Comparison of ENCODE assay signal across 12 cellular contexts in genomic region chr16:67716097-67716496, GRCh38.
"Had no signal": no experiment of that assay in that cellular context is flagged by ENCODE, and none has a peak within 500 bp of the region (broad histone marks: within the 10 kb centered on the region; RNA-seq: fewer than 3 reads in every experiment).

No MANE protein-coding gene starts in this region.

- H3K27me3 ChIP-seq: esophagus squamous epithelium, stomach had no signal

- H3K27ac Mint-ChIP-seq: activated CD4-positive, alpha-beta memory T cell treated with anti-CD3 and anti-CD28 coated beads, Interleukin-2, amount 10 ng/mL, durations not matched to agents 7 days and 5 days; activated CD4-positive, alpha-beta T cell treated with anti-CD3 and anti-CD28 coated beads for 36 hours; activated naive CD8-positive, alpha-beta T cell treated with anti-CD3 and anti-CD28 coated beads for 36 hours; memory B cell; natural killer cell treated with Interleukin-12 subunit alpha and Interleukin-12 subunit beta and Interleukin-15 and Interleukin-18, amount 100 ng/mL, for 72 hours had no signal

- H3K27ac ChIP-seq: esophagus squamous epithelium, stomach, thoracic aorta had no signal

- H3K36me3 ChIP-seq: stomach, thoracic aorta had no signal

- H3K4me3 Mint-ChIP-seq: activated CD4-positive, alpha-beta memory T cell treated with anti-CD3 and anti-CD28 coated beads, Interleukin-2, amount 10 ng/mL, durations not matched to agents 7 days and 5 days; activated CD4-positive, alpha-beta T cell treated with anti-CD3 and anti-CD28 coated beads for 36 hours; activated naive CD8-positive, alpha-beta T cell treated with anti-CD3 and anti-CD28 coated beads for 36 hours; memory B cell; natural killer cell treated with Interleukin-12 subunit alpha and Interleukin-12 subunit beta and Interleukin-15 and Interleukin-18, amount 100 ng/mL, for 72 hours had no signal

- H3K9me3 Mint-ChIP-seq: activated CD4-positive, alpha-beta memory T cell treated with anti-CD3 and anti-CD28 coated beads, Interleukin-2, amount 10 ng/mL, durations not matched to agents 7 days and 5 days; activated naive CD8-positive, alpha-beta T cell treated with anti-CD3 and anti-CD28 coated beads for 36 hours; memory B cell; natural killer cell treated with Interleukin-12 subunit alpha and Interleukin-12 subunit beta and Interleukin-15 and Interleukin-18, amount 100 ng/mL, for 72 hours had no signal

- H3K9me3 ChIP-seq: esophagus squamous epithelium, stomach, thoracic aorta had no signal

- H3K36me3 Mint-ChIP-seq: activated naive CD8-positive, alpha-beta T cell treated with anti-CD3 and anti-CD28 coated beads for 36 hours; natural killer cell treated with Interleukin-12 subunit alpha and Interleukin-12 subunit beta and Interleukin-15 and Interleukin-18, amount 100 ng/mL, for 72 hours had no signal

- H3K4me3 ChIP-seq: esophagus squamous epithelium, stomach, thoracic aorta had no signal

- DNase-seq: activated CD4-positive, alpha-beta memory T cell treated with anti-CD3 and anti-CD28 coated beads, Interleukin-2, amount 10 ng/mL, durations not matched to agents 7 days and 5 days; activated CD4-positive, alpha-beta T cell treated with anti-CD3 and anti-CD28 coated beads for 36 hours; activated gamma-delta T cell; activated naive CD8-positive, alpha-beta T cell treated with anti-CD3 and anti-CD28 coated beads for 36 hours; activated T-cell treated with anti-CD3 and anti-CD28 coated beads, Interleukin-2, amount 50 U/mL, for 48 hours; anterior cingulate cortex; esophagus squamous epithelium; foreskin fibroblast; stomach had no signal

- ATAC-seq: activated CD4-positive, alpha-beta T cell treated with anti-CD3 and anti-CD28 coated beads for 36 hours; natural killer cell treated with Interleukin-12 subunit alpha and Interleukin-12 subunit beta and Interleukin-15 and Interleukin-18, amount 100 ng/mL, for 72 hours had no signal

- H3K27me3 Mint-ChIP-seq: activated CD4-positive, alpha-beta memory T cell treated with anti-CD3 and anti-CD28 coated beads, Interleukin-2, amount 10 ng/mL, durations not matched to agents 7 days and 5 days; activated CD4-positive, alpha-beta T cell treated with anti-CD3 and anti-CD28 coated beads for 36 hours; activated naive CD8-positive, alpha-beta T cell treated with anti-CD3 and anti-CD28 coated beads for 36 hours; memory B cell; natural killer cell treated with Interleukin-12 subunit alpha and Interleukin-12 subunit beta and Interleukin-15 and Interleukin-18, amount 100 ng/mL, for 72 hours had no signal
